In the genomic region with DNA sequence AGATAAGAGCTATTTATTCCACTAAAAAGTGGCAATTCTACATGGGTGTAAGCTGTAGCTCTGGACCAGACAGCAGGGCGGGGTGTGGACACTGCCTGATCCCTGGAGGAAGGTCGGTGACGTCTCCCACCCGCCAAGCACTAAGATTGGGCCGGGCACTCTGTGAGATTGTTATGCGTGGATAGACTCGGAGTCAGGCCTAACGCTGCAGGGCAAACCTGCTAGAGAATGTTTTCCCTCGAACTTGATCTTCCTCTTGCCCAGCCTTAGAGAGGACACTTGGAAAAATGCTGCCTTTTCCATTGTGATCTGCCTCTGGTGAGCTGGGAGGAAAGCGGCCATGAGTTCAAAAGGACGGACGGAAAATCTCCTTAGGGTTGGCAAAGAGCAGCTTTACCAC, we compare ENCODE assay signal across 1 cellular context.
TF ChIP-seq lines count a peak whose summit lies in the region.

No MANE protein-coding gene starts in this region.

TF ChIP-seq in GM23338, 12 proteins besides CTCF, POLR2A, EP300 and RAD21 (continued from another document):
- TF ChIP-seq, protein P1, sequence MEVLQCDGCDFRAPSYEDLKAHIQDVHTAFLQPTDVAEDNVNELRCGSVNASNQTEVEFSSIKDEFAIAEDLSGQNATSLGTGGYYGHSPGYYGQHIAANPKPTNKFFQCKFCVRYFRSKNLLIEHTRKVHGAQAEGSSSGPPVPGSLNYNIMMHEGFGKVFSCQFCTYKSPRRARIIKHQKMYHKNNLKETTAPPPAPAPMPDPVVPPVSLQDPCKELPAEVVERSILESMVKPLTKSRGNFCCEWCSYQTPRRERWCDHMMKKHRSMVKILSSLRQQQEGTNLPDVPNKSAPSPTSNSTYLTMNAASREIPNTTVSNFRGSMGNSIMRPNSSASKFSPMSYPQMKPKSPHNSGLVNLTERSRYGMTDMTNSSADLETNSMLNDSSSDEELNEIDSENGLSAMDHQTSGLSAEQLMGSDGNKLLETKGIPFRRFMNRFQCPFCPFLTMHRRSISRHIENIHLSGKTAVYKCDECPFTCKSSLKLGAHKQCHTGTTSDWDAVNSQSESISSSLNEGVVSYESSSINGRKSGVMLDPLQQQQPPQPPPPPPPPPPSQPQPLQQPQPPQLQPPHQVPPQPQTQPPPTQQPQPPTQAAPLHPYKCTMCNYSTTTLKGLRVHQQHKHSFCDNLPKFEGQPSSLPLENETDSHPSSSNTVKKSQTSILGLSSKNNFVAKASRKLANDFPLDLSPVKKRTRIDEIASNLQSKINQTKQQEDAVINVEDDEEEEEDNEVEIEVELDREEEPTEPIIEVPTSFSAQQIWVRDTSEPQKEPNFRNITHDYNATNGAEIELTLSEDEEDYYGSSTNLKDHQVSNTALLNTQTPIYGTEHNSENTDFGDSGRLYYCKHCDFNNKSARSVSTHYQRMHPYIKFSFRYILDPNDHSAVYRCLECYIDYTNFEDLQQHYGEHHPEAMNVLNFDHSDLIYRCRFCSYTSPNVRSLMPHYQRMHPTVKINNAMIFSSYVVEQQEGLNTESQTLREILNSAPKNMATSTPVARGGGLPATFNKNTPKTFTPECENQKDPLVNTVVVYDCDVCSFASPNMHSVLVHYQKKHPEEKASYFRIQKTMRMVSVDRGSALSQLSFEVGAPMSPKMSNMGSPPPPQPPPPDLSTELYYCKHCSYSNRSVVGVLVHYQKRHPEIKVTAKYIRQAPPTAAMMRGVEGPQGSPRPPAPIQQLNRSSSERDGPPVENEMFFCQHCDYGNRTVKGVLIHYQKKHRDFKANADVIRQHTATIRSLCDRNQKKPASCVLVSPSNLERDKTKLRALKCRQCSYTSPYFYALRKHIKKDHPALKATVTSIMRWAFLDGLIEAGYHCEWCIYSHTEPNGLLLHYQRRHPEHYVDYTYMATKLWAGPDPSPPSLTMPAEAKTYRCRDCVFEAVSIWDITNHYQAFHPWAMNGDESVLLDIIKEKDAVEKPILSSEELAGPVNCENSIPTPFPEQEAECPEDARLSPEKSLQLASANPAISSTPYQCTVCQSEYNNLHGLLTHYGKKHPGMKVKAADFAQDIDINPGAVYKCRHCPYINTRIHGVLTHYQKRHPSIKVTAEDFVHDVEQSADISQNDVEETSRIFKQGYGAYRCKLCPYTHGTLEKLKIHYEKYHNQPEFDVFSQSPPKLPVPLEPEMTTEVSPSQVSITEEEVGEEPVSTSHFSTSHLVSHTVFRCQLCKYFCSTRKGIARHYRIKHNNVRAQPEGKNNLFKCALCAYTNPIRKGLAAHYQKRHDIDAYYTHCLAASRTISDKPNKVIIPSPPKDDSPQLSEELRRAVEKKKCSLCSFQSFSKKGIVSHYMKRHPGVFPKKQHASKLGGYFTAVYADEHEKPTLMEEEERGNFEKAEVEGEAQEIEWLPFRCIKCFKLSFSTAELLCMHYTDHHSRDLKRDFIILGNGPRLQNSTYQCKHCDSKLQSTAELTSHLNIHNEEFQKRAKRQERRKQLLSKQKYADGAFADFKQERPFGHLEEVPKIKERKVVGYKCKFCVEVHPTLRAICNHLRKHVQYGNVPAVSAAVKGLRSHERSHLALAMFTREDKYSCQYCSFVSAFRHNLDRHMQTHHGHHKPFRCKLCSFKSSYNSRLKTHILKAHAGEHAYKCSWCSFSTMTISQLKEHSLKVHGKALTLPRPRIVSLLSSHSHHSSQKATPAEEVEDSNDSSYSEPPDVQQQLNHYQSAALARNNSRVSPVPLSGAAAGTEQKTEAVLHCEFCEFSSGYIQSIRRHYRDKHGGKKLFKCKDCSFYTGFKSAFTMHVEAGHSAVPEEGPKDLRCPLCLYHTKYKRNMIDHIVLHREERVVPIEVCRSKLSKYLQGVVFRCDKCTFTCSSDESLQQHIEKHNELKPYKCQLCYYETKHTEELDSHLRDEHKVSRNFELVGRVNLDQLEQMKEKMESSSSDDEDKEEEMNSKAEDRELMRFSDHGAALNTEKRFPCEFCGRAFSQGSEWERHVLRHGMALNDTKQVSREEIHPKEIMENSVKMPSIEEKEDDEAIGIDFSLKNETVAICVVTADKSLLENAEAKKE (CRISPR knock-in tag; IDR thresholded peaks at IDR 0.05) = no peak
- TF ChIP-seq, protein P2, sequence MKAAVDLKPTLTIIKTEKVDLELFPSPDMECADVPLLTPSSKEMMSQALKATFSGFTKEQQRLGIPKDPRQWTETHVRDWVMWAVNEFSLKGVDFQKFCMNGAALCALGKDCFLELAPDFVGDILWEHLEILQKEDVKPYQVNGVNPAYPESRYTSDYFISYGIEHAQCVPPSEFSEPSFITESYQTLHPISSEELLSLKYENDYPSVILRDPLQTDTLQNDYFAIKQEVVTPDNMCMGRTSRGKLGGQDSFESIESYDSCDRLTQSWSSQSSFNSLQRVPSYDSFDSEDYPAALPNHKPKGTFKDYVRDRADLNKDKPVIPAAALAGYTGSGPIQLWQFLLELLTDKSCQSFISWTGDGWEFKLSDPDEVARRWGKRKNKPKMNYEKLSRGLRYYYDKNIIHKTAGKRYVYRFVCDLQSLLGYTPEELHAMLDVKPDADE (IDR thresholded peaks at IDR 0.05) = no peak
- TF ChIP-seq, protein P3, sequence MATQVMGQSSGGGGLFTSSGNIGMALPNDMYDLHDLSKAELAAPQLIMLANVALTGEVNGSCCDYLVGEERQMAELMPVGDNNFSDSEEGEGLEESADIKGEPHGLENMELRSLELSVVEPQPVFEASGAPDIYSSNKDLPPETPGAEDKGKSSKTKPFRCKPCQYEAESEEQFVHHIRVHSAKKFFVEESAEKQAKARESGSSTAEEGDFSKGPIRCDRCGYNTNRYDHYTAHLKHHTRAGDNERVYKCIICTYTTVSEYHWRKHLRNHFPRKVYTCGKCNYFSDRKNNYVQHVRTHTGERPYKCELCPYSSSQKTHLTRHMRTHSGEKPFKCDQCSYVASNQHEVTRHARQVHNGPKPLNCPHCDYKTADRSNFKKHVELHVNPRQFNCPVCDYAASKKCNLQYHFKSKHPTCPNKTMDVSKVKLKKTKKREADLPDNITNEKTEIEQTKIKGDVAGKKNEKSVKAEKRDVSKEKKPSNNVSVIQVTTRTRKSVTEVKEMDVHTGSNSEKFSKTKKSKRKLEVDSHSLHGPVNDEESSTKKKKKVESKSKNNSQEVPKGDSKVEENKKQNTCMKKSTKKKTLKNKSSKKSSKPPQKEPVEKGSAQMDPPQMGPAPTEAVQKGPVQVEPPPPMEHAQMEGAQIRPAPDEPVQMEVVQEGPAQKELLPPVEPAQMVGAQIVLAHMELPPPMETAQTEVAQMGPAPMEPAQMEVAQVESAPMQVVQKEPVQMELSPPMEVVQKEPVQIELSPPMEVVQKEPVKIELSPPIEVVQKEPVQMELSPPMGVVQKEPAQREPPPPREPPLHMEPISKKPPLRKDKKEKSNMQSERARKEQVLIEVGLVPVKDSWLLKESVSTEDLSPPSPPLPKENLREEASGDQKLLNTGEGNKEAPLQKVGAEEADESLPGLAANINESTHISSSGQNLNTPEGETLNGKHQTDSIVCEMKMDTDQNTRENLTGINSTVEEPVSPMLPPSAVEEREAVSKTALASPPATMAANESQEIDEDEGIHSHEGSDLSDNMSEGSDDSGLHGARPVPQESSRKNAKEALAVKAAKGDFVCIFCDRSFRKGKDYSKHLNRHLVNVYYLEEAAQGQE (IDR thresholded peaks at IDR 0.05; ENCODE audit: unreplicated experiment) = no peak
- TF ChIP-seq EZH2phosphoT487 (IDR thresholded peaks at IDR 0.05; ENCODE audit: unreplicated experiment) = no peak
- no peak for TF ChIP-seq STAT1 (IDR thresholded peaks at IDR 0.05; ENCODE audit: unreplicated experiment)
- no peak for TF ChIP-seq CREB1 (CRISPR knock-in tag; IDR thresholded peaks at IDR 0.05; ENCODE audit: low read depth)
- no peak for TF ChIP-seq POLR2AphosphoS5 (IDR thresholded peaks at IDR 0.05; ENCODE audit: low read depth)
- TF ChIP-seq JUNB (IDR thresholded peaks at IDR 0.05; ENCODE audit: unreplicated experiment) = no peak
- no peak for TF ChIP-seq ZNF331 (CRISPR knock-in tag; IDR thresholded peaks at IDR 0.05; ENCODE audit: low read depth)
- no peak for TF ChIP-seq NANOG (IDR thresholded peaks at IDR 0.05; ENCODE audit: borderline replicate concordance)
- TF ChIP-seq EZH2 (IDR thresholded peaks at IDR 0.05; ENCODE audit: low read depth, unreplicated experiment) = no peak
